12 cellular contexts compared by ENCODE assay signal in the genomic region with DNA sequence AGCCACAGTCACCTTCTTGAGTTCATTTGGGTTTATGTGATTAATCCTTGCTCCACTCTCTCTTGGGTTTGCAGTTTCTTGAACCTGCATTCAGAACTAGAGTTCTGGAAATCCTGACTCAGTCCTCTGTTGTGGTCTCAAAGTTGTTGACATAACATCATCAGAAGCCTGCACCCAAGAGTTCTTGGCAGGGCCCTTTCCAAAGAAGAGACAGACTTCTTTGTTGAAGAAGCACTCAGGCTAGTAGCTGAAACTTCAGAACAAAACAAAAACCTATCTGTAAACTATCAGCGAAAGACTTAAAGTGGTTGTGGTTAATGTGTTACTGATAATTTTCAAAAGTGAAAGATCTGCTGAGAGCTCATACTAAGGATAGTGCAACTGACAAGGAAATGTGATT.
A peak's percentile ranks its signal among the peaks of the same experiment; 100 is the strongest.
DNase-seq lines count a peak whose midpoint lies in the region; ATAC-seq, FAIRE-seq and TF ChIP-seq lines count a peak whose summit lies in the region.
"Had no signal": no experiment of that assay in that cellular context is flagged by ENCODE, and none has a peak within 500 bp of the region (broad histone marks: within the 10 kb centered on the region; RNA-seq: fewer than 3 reads in every experiment).

No MANE protein-coding gene starts in this region.

- intact Hi-C loops in MCF 10A (cut with micrococcal nuclease), result no loop called here
- intact Hi-C loops in breast epithelium (cut with DNase I; ENCODE audit: low total_unique reads), result no loop called here

- no peak for TF ChIP-seq POLR2A in breast epithelium (IDR thresholded peaks at IDR 0.05)

- POLR2A ChIA-PET in MCF 10A (lab: Yijun Ruan, JAX), result interaction anchor here (0.7 kb wide), 1 partner anchor 7 kb away, joined by 3 read pairs; no protein-coding TSS in a partner anchor

- H3K79me2 ChIP-seq in astrocyte (ENCODE audit: insufficient read depth, low read length), result no peaks in the 10 kb centered on the region

- H3K27me3 ChIP-seq in breast epithelium, result peaks cover 0 to 1% of the 10 kb centered on the region in 2 donors
- H3K27me3 ChIP-seq in astrocyte (ENCODE audit: insufficient read depth, low read length), result no peaks in the 10 kb centered on the region

- H3K4me3 Mint-ChIP-seq in MCF 10A (ENCODE audit: unreplicated experiment) (no peak overlapping the region), astrocyte (ENCODE audit: unreplicated experiment) (no peak overlapping the region)

- CTCF ChIA-PET in MCF 10A (lab: Yijun Ruan, JAX), result interaction anchor here (1.4 kb wide), 1 partner anchor 15 kb away, joined by 3 read pairs; no protein-coding TSS in a partner anchor

- no peak overlapping the region for H3K4me3 ChIP-seq in breast epithelium
- no peak overlapping the region for H3K4me3 ChIP-seq in astrocyte (ENCODE audit: insufficient read depth, low read depth, low read length)
- H3K4me3 ChIP-seq: SK-N-MC had no signal

- H3K27ac Mint-ChIP-seq in MCF 10A (ENCODE audit: low read depth, unreplicated experiment) (no peak overlapping the region), astrocyte (ENCODE audit: unreplicated experiment) (peak overlapping the region; percentile 8)

- peak; percentile 95 for ATAC-seq in HG03097 (IDR thresholded peaks at IDR 0.05; ENCODE audit: low FRiP score, unreplicated experiment)
- no peak for ATAC-seq in GM19351 (IDR thresholded peaks at IDR 0.05; ENCODE audit: unreplicated experiment)
- ATAC-seq: right cardiac atrium had no signal

- H3K9me3 ChIP-seq in breast epithelium (no peaks in the 10 kb centered on the region), astrocyte (ENCODE audit: insufficient read depth, low read depth, low read length) (peaks cover 8% of the 10 kb centered on the region)

- H3K36me3 ChIP-seq in breast epithelium (no peaks in the 10 kb centered on the region), astrocyte (ENCODE audit: insufficient read depth, low read length) (no peaks in the 10 kb centered on the region)

- no TSS peak for BruUV-seq in MCF 10A (replicated peaks; lab: Mats Ljungman, UMichigan)

- no peaks in the 10 kb centered on the region for H4K20me1 ChIP-seq in astrocyte (ENCODE audit: insufficient read depth, low read length)

- no peaks in the 10 kb centered on the region for H3K36me3 Mint-ChIP-seq in MCF 10A (ENCODE audit: insufficient read depth, unreplicated experiment)
- no peaks in the 10 kb centered on the region for H3K36me3 Mint-ChIP-seq in astrocyte (ENCODE audit: low read depth, unreplicated experiment)

- H3K4me1 Mint-ChIP-seq in MCF 10A (ENCODE audit: insufficient read depth, unreplicated experiment) (no peaks in the 10 kb centered on the region), astrocyte (ENCODE audit: low read depth, unreplicated experiment) (peaks cover 6% of the 10 kb centered on the region)

- no peak for FAIRE-seq in astrocyte (lab: Jason Lieb, UNC)

- H3K9ac ChIP-seq in astrocyte (ENCODE audit: low read length), result no peak overlapping the region

- TF ChIP-seq CTCF in MCF 10A (IDR thresholded peaks at IDR 0.05; ENCODE audit: unreplicated experiment) (no peak), breast epithelium (IDR thresholded peaks at IDR 0.05) (no peak), astrocyte (IDR thresholded peaks at IDR 0.05; ENCODE audit: insufficient read depth, low read depth, low read length) (no peak)

- H3K27me3 Mint-ChIP-seq in MCF 10A (ENCODE audit: insufficient read depth, unreplicated experiment) (no peaks in the 10 kb centered on the region), astrocyte (ENCODE audit: low read depth, unreplicated experiment) (peaks cover 4% of the 10 kb centered on the region)

- H3K9me3 Mint-ChIP-seq in MCF 10A (ENCODE audit: unreplicated experiment) (no peaks in the 10 kb centered on the region), astrocyte (ENCODE audit: unreplicated experiment) (no peaks in the 10 kb centered on the region)

- H3K27ac ChIP-seq in breast epithelium, result no peak overlapping the region
- no peak overlapping the region for H3K27ac ChIP-seq in astrocyte (ENCODE audit: low read depth, low read length)
- H3K27ac ChIP-seq: SK-N-MC had no signal

- H3K4me2 ChIP-seq in astrocyte (ENCODE audit: low read length), result no peak overlapping the region

- no peaks in the 10 kb centered on the region for H3K4me1 ChIP-seq in breast epithelium
- H3K4me1 ChIP-seq in astrocyte (ENCODE audit: insufficient read depth, low read length), result no peaks in the 10 kb centered on the region

- no peak overlapping the region for H2AFZ ChIP-seq in astrocyte (ENCODE audit: low read depth, low read length)

- DNase-seq in MCF 10A (ENCODE audit: unreplicated experiment) (peak; percentile 8), breast epithelium (ENCODE audit: low spot score in 2 of 2) (no peak), astrocyte (ENCODE audit: low read depth) (peak; percentile 54), amygdala (lab: John Stamatoyannopoulos, UW) (no peak), iPS-NIHi7 (ENCODE audit: extremely low spot score) (no peak)
- no peak for DNase-seq in activated CD8-positive, alpha-beta memory T cell treated with anti-CD3 and anti-CD28 coated beads, Interleukin-2, amount 50 U/mL, for 4 hours
- DNase-seq: activated CD4-positive, alpha-beta T cell treated with anti-CD3 and anti-CD28 coated beads, Interleukin-2, amount 50 U/mL, for 1 hour; NCI-H526 treated with DMSO at 0.1 percent for 48 hours; right cardiac atrium had no signal

Comparison
In these comparisons a context has a peak if more than half of its experiments do, and no peak if none do; other contexts are left out.
1. DNase-seq: peak in MCF 10A (single experiment) and astrocyte (single experiment); none in breast epithelium (0 of 2), amygdala (0 of 56), activated CD8-positive, alpha-beta memory T cell treated with anti-CD3 and anti-CD28 coated beads, Interleukin-2, amount 50 U/mL, for 4 hours (single experiment) and iPS-NIHi7 (single experiment).